17 cellular contexts compared by ENCODE assay signal in genomic region chr3:195079636-195080035, GRCh38.
A peak's percentile ranks its signal among the peaks of the same experiment; 100 is the strongest.
DNase-seq lines count a peak whose midpoint lies in the region; ATAC-seq, FAIRE-seq and TF ChIP-seq lines count a peak whose summit lies in the region.
"Had no signal": no experiment of that assay in that cellular context is flagged by ENCODE, and none has a peak within 500 bp of the region (broad histone marks: within the 10 kb centered on the region; RNA-seq: fewer than 3 reads in every experiment).

No MANE protein-coding gene starts in this region.

- H4K20me1 ChIP-seq in endothelial cell of umbilical vein (replicated peaks; ENCODE audit: control insufficient read depth, extremely low read depth, insufficient read depth, low read length), result no peaks in the 10 kb centered on the region

- H3K4me1 Mint-ChIP-seq in Caco-2 (ENCODE audit: low read depth, unreplicated experiment) (peaks cover 17% of the 10 kb centered on the region), neural crest cell (peaks cover 28% of the 10 kb centered on the region)

- H3K9me1 ChIP-seq in endothelial cell of umbilical vein (replicated peaks; ENCODE audit: control insufficient read depth, extremely low read depth, insufficient read depth, low read length), result no peaks in the 10 kb centered on the region

- FAIRE-seq in endothelial cell of umbilical vein (lab: Jason Lieb, UNC), result no peak
- FAIRE-seq: frontal cortex, GM19239 had no signal

- no peak overlapping the region for H3K4me3 ChIP-seq in Caco-2 (ENCODE audit: low read depth, low read length)
- H3K4me3 ChIP-seq in endothelial cell of umbilical vein (replicated peaks in 1 of 3; ENCODE audit: insufficient read depth in 1 of 3, low read depth in 1 of 3, low read length in 3 of 3), result no peak overlapping the region
- H3K4me3 ChIP-seq: tibial nerve had no signal

- H3K4me1 ChIP-seq in Caco-2 (peaks cover 16% of the 10 kb centered on the region), endothelial cell of umbilical vein (ENCODE audit: control insufficient read depth, extremely low read depth, insufficient read depth, low read length) (peaks cover 24% of the 10 kb centered on the region)

- no peak for DNase-seq in Caco-2
- DNase-seq in NCI-H2171 (lab: John Stamatoyannopoulos, UW), result peak; percentile 25
- no peak for DNase-seq in endothelial cell of umbilical vein (ENCODE audit: low read depth, low spot score)
- no peak for DNase-seq in neural crest cell (ENCODE audit: low read depth, low spot score)
- DNase-seq in NCI-H1930 (lab: John Stamatoyannopoulos, UW), result no peak
- DNase-seq in NCI-H748 treated with DMSO at 0.1 percent for 48 hours (lab: John Stamatoyannopoulos, UW), result no peak
- no peak for DNase-seq in stimulated activated CD4-positive, alpha-beta T cell treated with anti-CD3 and anti-CD28 coated beads, Interleukin-1b, Interleukin-23, amount 100 ng/mL, for 48 hours
- DNase-seq: activated naive CD4-positive, alpha-beta T cell treated with anti-CD3 and anti-CD28 coated beads, Interleukin-2, amount 10 ng/mL, durations not matched to agents 7 days and 5 days; CD4-positive, alpha-beta T cell; effector memory CD8-positive, alpha-beta T cell; GDM1; midbrain; MM.1S had no signal

- H3K36me3 Mint-ChIP-seq in Caco-2 (ENCODE audit: insufficient read depth, unreplicated experiment) (no peaks in the 10 kb centered on the region), neural crest cell (ENCODE audit: low read depth) (no peaks in the 10 kb centered on the region)
- H3K36me3 Mint-ChIP-seq: activated naive CD4-positive, alpha-beta T cell treated with anti-CD3 and anti-CD28 coated beads, Interleukin-2, amount 10 ng/mL, durations not matched to agents 7 days and 5 days had no signal

- H3K9me3 ChIP-seq in Caco-2, result no peaks in the 10 kb centered on the region
- no peaks in the 10 kb centered on the region for H3K9me3 ChIP-seq in endothelial cell of umbilical vein (replicated peaks; ENCODE audit: control insufficient read depth, insufficient read depth, low read length)
- H3K9me3 ChIP-seq: tibial nerve had no signal

- POLR2A ChIA-PET in Caco-2 (lab: Charles Lee) (no interaction called here), endothelial cell of umbilical vein (lab: Charles Lee) (no interaction called here)

- TF ChIP-seq POLR2A in endothelial cell of umbilical vein (IDR thresholded peaks at IDR 0.05; ENCODE audit: low read depth, low read length), result no peak

- no peak overlapping the region for H3K4me2 ChIP-seq in endothelial cell of umbilical vein (ENCODE audit: insufficient read depth, low read length)

- CTCF ChIA-PET in Caco-2 (lab: Charles Lee), result no interaction called here
- CTCF ChIA-PET in endothelial cell of umbilical vein (lab: Charles Lee), result interaction anchor here (0.8 to 1.5 kb wide), 4 partner anchors 21 to 64 kb away, joined by 3 to 4 read pairs (median 3); no protein-coding TSS in a partner anchor

- H3K27me3 Mint-ChIP-seq in Caco-2 (ENCODE audit: insufficient read depth, unreplicated experiment), result no peaks in the 10 kb centered on the region
- H3K27me3 Mint-ChIP-seq in neural crest cell (ENCODE audit: low read depth), result no peaks in the 10 kb centered on the region
- H3K27me3 Mint-ChIP-seq: activated naive CD4-positive, alpha-beta T cell treated with anti-CD3 and anti-CD28 coated beads, Interleukin-2, amount 10 ng/mL, durations not matched to agents 7 days and 5 days; CD4-positive, alpha-beta T cell; effector memory CD8-positive, alpha-beta T cell had no signal

- H3K9ac ChIP-seq in endothelial cell of umbilical vein (replicated peaks; ENCODE audit: extremely low read depth, insufficient read depth, low read length), result no peak overlapping the region

- dilution Hi-C loops in endothelial cell of umbilical vein (cut with MboI; ENCODE audit: extremely low pct_ligation_motif_present, low sequenced_read_pairs), result no loop called here

- ATAC-seq in HG03045 (IDR thresholded peaks at IDR 0.05; ENCODE audit: unreplicated experiment), result no peak
- ATAC-seq: effector memory CD8-positive, alpha-beta T cell had no signal

- H3K36me3 ChIP-seq in Caco-2 (ENCODE audit: control insufficient read depth, insufficient read depth, low read length) (no peaks in the 10 kb centered on the region), endothelial cell of umbilical vein (ENCODE audit: control insufficient read depth in 2 of 2, extremely low read depth in 1 of 2, insufficient read depth in 2 of 2, low read length in 2 of 2) (no peaks in the 10 kb centered on the region)
- H3K36me3 ChIP-seq: tibial nerve had no signal

- no peak overlapping the region for H3K4me3 Mint-ChIP-seq in Caco-2 (ENCODE audit: unreplicated experiment)
- H3K4me3 Mint-ChIP-seq in neural crest cell, result peak overlapping the region; percentile 32
- H3K4me3 Mint-ChIP-seq: activated naive CD4-positive, alpha-beta T cell treated with anti-CD3 and anti-CD28 coated beads, Interleukin-2, amount 10 ng/mL, durations not matched to agents 7 days and 5 days; CD4-positive, alpha-beta T cell; effector memory CD8-positive, alpha-beta T cell had no signal

- H3K27ac Mint-ChIP-seq in Caco-2 (ENCODE audit: unreplicated experiment) (peak overlapping the region; percentile 10), neural crest cell (ENCODE audit: unreplicated experiment) (peak overlapping the region; percentile 6)
- H3K27ac Mint-ChIP-seq: activated naive CD4-positive, alpha-beta T cell treated with anti-CD3 and anti-CD28 coated beads, Interleukin-2, amount 10 ng/mL, durations not matched to agents 7 days and 5 days; CD4-positive, alpha-beta T cell had no signal

- no peaks in the 10 kb centered on the region for H3K27me3 ChIP-seq in Caco-2 (replicated peaks; ENCODE audit: control insufficient read depth, insufficient read depth, low read length)
- H3K27me3 ChIP-seq in endothelial cell of umbilical vein (ENCODE audit: control insufficient read depth in 2 of 2, insufficient read depth in 2 of 2, low read length in 2 of 2), result no peaks in the 10 kb centered on the region
- H3K27me3 ChIP-seq: tibial nerve had no signal

- TF ChIP-seq CTCF in Caco-2 (IDR thresholded peaks at IDR 0.05; ENCODE audit: insufficient read depth in 1 of 2, low read depth in 1 of 2, low read length in 1 of 2, severe bottlenecking in 1 of 2, unreplicated experiment in 1 of 2) (no peak), endothelial cell of umbilical vein (IDR thresholded peaks at IDR 0.05; ENCODE audit: extremely low read depth in 1 of 2, insufficient read depth in 1 of 2, low read depth in 1 of 2, low read length in 2 of 2) (no peak), neural crest cell (conservative IDR thresholded peaks at IDR 0.05) (no peak)

- no peaks in the 10 kb centered on the region for H3K79me2 ChIP-seq in endothelial cell of umbilical vein (ENCODE audit: control insufficient read depth, insufficient read depth, low read length)

- intact Hi-C loops in Caco-2 (cut with micrococcal nuclease; ENCODE audit: unreplicated experiment), result no loop called here
- intact Hi-C loops in endothelial cell of umbilical vein (cut with micrococcal nuclease), result loop anchor here (10.0 kb wide), 1 partner anchor 735 kb away; the partner anchor contains the start of gene MUC4

- H2AFZ ChIP-seq in endothelial cell of umbilical vein (ENCODE audit: low read depth, low read length), result no peak overlapping the region

- peak overlapping the region; percentile 25 for H3K27ac ChIP-seq in endothelial cell of umbilical vein (ENCODE audit: insufficient read depth, low read depth, low read length)
- H3K27ac ChIP-seq: tibial nerve had no signal

- BruUV-seq in Caco-2 (replicated peaks; lab: Mats Ljungman, UMichigan) (no TSS peak), endothelial cell of umbilical vein (replicated peaks; lab: Mats Ljungman, UMichigan) (no TSS peak)

- H3K9me3 Mint-ChIP-seq in Caco-2 (ENCODE audit: unreplicated experiment) (no peaks in the 10 kb centered on the region), neural crest cell (no peaks in the 10 kb centered on the region)
- H3K9me3 Mint-ChIP-seq: activated naive CD4-positive, alpha-beta T cell treated with anti-CD3 and anti-CD28 coated beads, Interleukin-2, amount 10 ng/mL, durations not matched to agents 7 days and 5 days; CD4-positive, alpha-beta T cell; effector memory CD8-positive, alpha-beta T cell had no signal

TF ChIP-seq in endothelial cell of umbilical vein, 7 proteins besides CTCF, POLR2A, EP300 and RAD21:
- TF ChIP-seq EZH2 (IDR thresholded peaks at IDR 0.05; ENCODE audit: borderline replicate concordance, low read depth, low read length, severe bottlenecking) (no peak), MYC (IDR thresholded peaks at IDR 0.05; ENCODE audit: low read depth, low read length) (no peak), FOS (IDR thresholded peaks at IDR 0.05; ENCODE audit: borderline replicate concordance, insufficient read depth, low read length) (no peak), POLR2AphosphoS5 (IDR thresholded peaks at IDR 0.05; ENCODE audit: insufficient read depth, low read depth, low read length) (no peak), JUN (IDR thresholded peaks at IDR 0.05; ENCODE audit: borderline replicate concordance, insufficient read depth, insufficient read length, low read depth) (no peak), GATA2 (IDR thresholded peaks at IDR 0.05; ENCODE audit: insufficient read depth, insufficient read length, low read depth, low read length) (no peak), MAX (IDR thresholded peaks at IDR 0.05; ENCODE audit: insufficient read depth, insufficient read length) (no peak)
TF ChIP-seq in endothelial cell of umbilical vein: peak in this region for 0.
